Comparison of ENCODE assay signal across 16 cellular contexts in the genomic region with DNA sequence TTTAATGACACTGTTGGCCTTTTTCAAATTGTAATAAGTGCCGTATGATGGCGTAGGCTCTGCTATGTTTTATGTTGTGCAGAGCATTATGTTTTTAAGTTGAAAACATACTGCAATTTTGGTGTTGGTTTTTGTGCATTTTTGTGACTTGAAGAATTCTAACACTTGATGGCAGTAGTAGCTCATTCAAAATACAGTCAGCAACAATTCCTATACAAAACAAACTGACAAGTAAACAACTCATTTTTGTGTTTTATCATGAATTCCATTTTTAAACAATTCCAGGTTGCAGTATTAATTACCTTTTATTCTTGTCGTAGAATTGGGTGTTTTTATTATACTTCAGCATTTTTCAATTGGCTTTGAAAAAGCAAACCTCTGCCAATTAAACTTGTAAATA. TPM values are rescaled to one million over a fixed set of nuclear protein-coding genes. Genes with fewer than 3 reads are reported as not detected.
A peak's percentile ranks its signal among the peaks of the same experiment; 100 is the strongest.
DNase-seq lines count a peak whose midpoint lies in the region; ATAC-seq, FAIRE-seq and TF ChIP-seq lines count a peak whose summit lies in the region.
"Had no signal": no experiment of that assay in that cellular context is flagged by ENCODE, and none has a peak within 500 bp of the region (broad histone marks: within the 10 kb centered on the region; RNA-seq: fewer than 3 reads in every experiment).

No MANE protein-coding gene starts in this region.

- CTCF ChIA-PET in BJ (lab: Yijun Ruan, JAX) = interaction anchor here (0.8 to 2.3 kb wide), 13 partner anchors 8 to 415 kb away, joined by 3 to 21 read pairs (median 6); no protein-coding TSS in a partner anchor
- CTCF ChIA-PET in IMR-90 (lab: Yijun Ruan, JAX) = interaction anchor here (1.0 to 1.6 kb wide), 5 partner anchors 10 to 397 kb away, joined by 3 to 9 read pairs (median 4); no protein-coding TSS in a partner anchor

- no peak overlapping the region for H3K4me2 ChIP-seq in IMR-90 (ENCODE audit: low read depth, low read length)

- DNase-seq in BJ (ENCODE audit: low read depth) = no peak
- DNase-seq in IMR-90 = peak; percentile 31
- peak; percentile 15 for DNase-seq in bronchial epithelial cell (ENCODE audit: low read depth)
- peak; percentile 13 for DNase-seq in medulla oblongata (ENCODE audit: extremely low spot score)
- DNase-seq in NCI-H187 treated with DMSO at 0.1 percent for 48 hours (lab: John Stamatoyannopoulos, UW) = no peak
- DNase-seq in OCI-M1 (lab: John Stamatoyannopoulos, UW) = no peak
- no peak for DNase-seq in HAP-1 (ENCODE audit: low spot score in 2 of 2)
- DNase-seq: activated CD4-positive, alpha-beta T cell treated with anti-CD3 and anti-CD28 coated beads for 4 hours; esophagus squamous epithelium; kidney; NCI-H1436 treated with DMSO at 0.1 percent for 48 hours had no signal

- H2BK20ac ChIP-seq in IMR-90 (ENCODE audit: low read depth, low read length) = no peak overlapping the region

- TF ChIP-seq CTCF in BJ (IDR thresholded peaks at IDR 0.05; ENCODE audit: insufficient read depth, low read depth, low read length) = peak; percentile 33; the same call in 1 of the 2 replicates
- peak; percentile 46; the same call in 1 of the 2 replicates for TF ChIP-seq CTCF in IMR-90 (conservative IDR thresholded peaks at IDR 0.05; ENCODE audit: low read depth, low read length)
- TF ChIP-seq CTCF in bronchial epithelial cell (IDR thresholded peaks at IDR 0.05; ENCODE audit: insufficient read depth, low read length, severe bottlenecking) = no peak

- no peak overlapping the region for H2AK5ac ChIP-seq in IMR-90 (ENCODE audit: low read depth, low read length)

- in situ Hi-C loops in IMR-90 (cut with MboI; ENCODE audit: low sequenced_read_pairs) (loop anchor here (25.0 kb wide), 1 partner anchor 1678 kb away; no protein-coding TSS in a partner anchor), HAP-1 (cut with MboI; ENCODE audit: low sequenced_read_pairs) (no loop called here)

- no peaks in the 10 kb centered on the region for H4K20me1 ChIP-seq in IMR-90 (ENCODE audit: insufficient read depth, low read length)

- H3K4me1 ChIP-seq in IMR-90 (ENCODE audit: control insufficient read depth, insufficient read depth, low read length) = no peaks in the 10 kb centered on the region
- no peaks in the 10 kb centered on the region for H3K4me1 ChIP-seq in HAP-1

- no peak for TF ChIP-seq POLR2A in IMR-90 (IDR thresholded peaks at IDR 0.05; ENCODE audit: low read depth, low read length)

- no peak overlapping the region for H4K5ac ChIP-seq in IMR-90 (ENCODE audit: low read depth, low read length)

- no peak overlapping the region for H4K8ac ChIP-seq in IMR-90 (ENCODE audit: low read depth in 2 of 2, low read length in 2 of 2)

- H3K27ac ChIP-seq in IMR-90 (ENCODE audit: insufficient read depth, low read length) = no peak overlapping the region
- H3K27ac ChIP-seq: esophagus squamous epithelium, thoracic aorta had no signal

- intact Hi-C loops in IMR-90 (cut with micrococcal nuclease) = loop anchor here (1.0 kb wide), 1 partner anchor 396 kb away; no protein-coding TSS in a partner anchor

- no peak overlapping the region for H3K4ac ChIP-seq in IMR-90 (ENCODE audit: low read depth, low read length)

- no peak overlapping the region for H3K14ac ChIP-seq in IMR-90 (replicated peaks; ENCODE audit: low read depth, low read length)

- no peak overlapping the region for H2BK15ac ChIP-seq in IMR-90 (ENCODE audit: low read depth, low read length)

- H3K56ac ChIP-seq in IMR-90 (ENCODE audit: extremely low read depth, insufficient read depth, low read length) = no peak overlapping the region

- dilution Hi-C loops in IMR-90 (cut with HindIII; ENCODE audit: low sequenced_read_pairs, unreplicated experiment) = no loop called here

- BruUV-seq in IMR-90 (replicated peaks; lab: Mats Ljungman, UMichigan) = no TSS peak

- no peaks in the 10 kb centered on the region for H3K9me3 ChIP-seq in IMR-90 (ENCODE audit: control insufficient read depth, insufficient read depth, low read length)
- no peaks in the 10 kb centered on the region for H3K9me3 ChIP-seq in HAP-1
- H3K9me3 ChIP-seq: esophagus squamous epithelium, thoracic aorta had no signal

- FAIRE-seq in bronchial epithelial cell (lab: Jason Lieb, UNC) = no peak

- no peaks in the 10 kb centered on the region for H3K36me3 ChIP-seq in BJ (ENCODE audit: control insufficient read depth, insufficient read depth, low read length)
- H3K36me3 ChIP-seq in IMR-90 (ENCODE audit: control insufficient read depth, insufficient read depth, low read length) = no peaks in the 10 kb centered on the region
- no peaks in the 10 kb centered on the region for H3K36me3 ChIP-seq in bronchial epithelial cell (ENCODE audit: control insufficient read depth, insufficient read depth, low read length)
- H3K36me3 ChIP-seq in HAP-1 (replicated peaks) = no peaks in the 10 kb centered on the region
- H3K36me3 ChIP-seq: esophagus squamous epithelium, thoracic aorta had no signal

- H4K91ac ChIP-seq in IMR-90 (ENCODE audit: insufficient read depth, low read depth, low read length) = no peak overlapping the region

- H2BK120ac ChIP-seq in IMR-90 (ENCODE audit: low read depth, low read length) = no peak overlapping the region

- POLR2A ChIA-PET in BJ (lab: Charles Lee) (no interaction called here), IMR-90 (lab: Charles Lee; ENCODE audit: unreplicated experiment) (interaction anchor here (0.8 to 1.0 kb wide), 3 partner anchors 10 to 217 kb away, joined by 3 to 5 read pairs (median 3); no protein-coding TSS in a partner anchor)

- H3K18ac ChIP-seq in IMR-90 (ENCODE audit: low read depth, low read length) = no peak overlapping the region

- H2AFZ ChIP-seq in IMR-90 (replicated peaks; ENCODE audit: low read length, poor library complexity) = no peak overlapping the region

- H3K79me1 ChIP-seq in IMR-90 (ENCODE audit: low read depth in 1 of 2, low read length in 2 of 2) = no peaks in the 10 kb centered on the region

- H3K23ac ChIP-seq in IMR-90 (ENCODE audit: low read depth, low read length) = no peak overlapping the region

- no peak overlapping the region for H3K9ac ChIP-seq in IMR-90 (ENCODE audit: low read depth, low read length)

- H2BK5ac ChIP-seq in IMR-90 (ENCODE audit: low read depth, low read length, poor library complexity, severe bottlenecking) = no peak overlapping the region

- H3K9me1 ChIP-seq in IMR-90 (ENCODE audit: insufficient read depth, low read length) = no peaks in the 10 kb centered on the region

- peak; percentile 34 for TF ChIP-seq RAD21 in IMR-90 (IDR thresholded peaks at IDR 0.05; ENCODE audit: low read length)

- H3K4me3 ChIP-seq in BJ (ENCODE audit: low read depth, low read length) (no peak overlapping the region), IMR-90 (ENCODE audit: insufficient read depth, low read depth, low read length) (no peak overlapping the region), bronchial epithelial cell (ENCODE audit: low read depth, low read length) (no peak overlapping the region), HAP-1 (no peak overlapping the region)
- H3K4me3 ChIP-seq: esophagus squamous epithelium, thoracic aorta had no signal

- ATAC-seq in IMR-90 (ENCODE audit: low read depth) = peak; percentile 57
- ATAC-seq in GM19395 (IDR thresholded peaks at IDR 0.05; ENCODE audit: unreplicated experiment) = no peak
- ATAC-seq: natural killer cell treated with Interleukin-12 subunit alpha and Interleukin-12 subunit beta and Interleukin-15 and Interleukin-18, amount 100 ng/mL, for 72 hours had no signal

- WGBS in IMR-90 (ENCODE audit: extremely low coverage in 2 of 2, insufficient read length in 1 of 2), 2 experiments = no CpG with 5 or more reads among the region's 3 CpGs

- no peak overlapping the region for H2AK9ac ChIP-seq in IMR-90 (replicated peaks; ENCODE audit: low read depth, low read length, poor library complexity)

- H3K27me3 ChIP-seq in BJ (ENCODE audit: control insufficient read depth, insufficient read depth, low read length) (no peaks in the 10 kb centered on the region), IMR-90 (ENCODE audit: control insufficient read depth, insufficient read depth, low read length) (no peaks in the 10 kb centered on the region), bronchial epithelial cell (ENCODE audit: control insufficient read depth, insufficient read depth, low read length) (no peaks in the 10 kb centered on the region), HAP-1 (ENCODE audit: low read depth) (no peaks in the 10 kb centered on the region)
- H3K27me3 ChIP-seq: esophagus squamous epithelium had no signal

TF ChIP-seq in IMR-90, 13 proteins besides CTCF, POLR2A, EP300 and RAD21:
- TF ChIP-seq SMC3 (IDR thresholded peaks at IDR 0.05; ENCODE audit: low read depth, low read length) = peak; percentile 19; the same call in 1 of the 2 replicates
- no peak for TF ChIP-seq CHD1 (IDR thresholded peaks at IDR 0.05; ENCODE audit: low read depth, low read length)
TF ChIP-seq in IMR-90: peak in this region for 1.

RNA-seq across cellular contexts. Expression of a gene that starts 4.0 kb away (rescaled TPM):
- polyA plus RNA-seq in BJ (2011; rRNA removed) (not detected in 2 replicates), IMR-90 (2012; rRNA removed) (not detected in 2 replicates)
- not detected in 2 replicates for polyA minus RNA-seq in BJ (2011; rRNA and poly(A)+ RNA removed)
- total RNA-seq in IMR-90 (2012; rRNA removed) (not detected in 2 replicates), bronchial epithelial cell (not detected in 2 replicates)
- polyA plus RNA-seq in IMR-90 (2012; cell fraction: cytosol; rRNA removed) = not detected in 2 replicates
- polyA plus RNA-seq in IMR-90 (2012; cell fraction: nucleus; rRNA removed; ENCODE audit: low replicate concordance) = not detected in 2 replicates
- total RNA-seq: esophagus squamous epithelium; HT1080; kidney; natural killer cell treated with Interleukin-12 subunit alpha and Interleukin-12 subunit beta and Interleukin-15 and Interleukin-18, amount 100 ng/mL, for 72 hours; skeletal muscle tissue; thoracic aorta had no signal

RNA-seq across cellular contexts. Expression of a gene that starts 45.8 kb away (rescaled TPM):
- polyA plus RNA-seq in BJ (2011; rRNA removed) (0.17 TPM in 1 of 2 replicates, not detected in the other), IMR-90 (2012; rRNA removed) (not detected in 2 replicates)
- not detected in 2 replicates for polyA minus RNA-seq in BJ (2011; rRNA and poly(A)+ RNA removed)
- total RNA-seq in IMR-90 (2012; rRNA removed) (not detected in 2 replicates), bronchial epithelial cell (not detected in 2 replicates)
- polyA plus RNA-seq in IMR-90 (2012; cell fraction: cytosol; rRNA removed) = not detected in 2 replicates
- polyA plus RNA-seq in IMR-90 (2012; cell fraction: nucleus; rRNA removed; ENCODE audit: low replicate concordance) = not detected in 2 replicates
- total RNA-seq: esophagus squamous epithelium; HT1080; kidney; natural killer cell treated with Interleukin-12 subunit alpha and Interleukin-12 subunit beta and Interleukin-15 and Interleukin-18, amount 100 ng/mL, for 72 hours; thoracic aorta had no signal

Comparison
In these comparisons a context has a peak if more than half of its experiments do, and no peak if none do; other contexts are left out.
1. DNase-seq: peak in IMR-90 (single experiment), bronchial epithelial cell (single experiment) and medulla oblongata (single experiment); none in BJ (single experiment), NCI-H187 treated with DMSO at 0.1 percent for 48 hours (single experiment), OCI-M1 (single experiment) and HAP-1 (0 of 2).